Comparison of ENCODE assay signal across 23 cellular contexts in genomic region chr2:137179542-137179941, GRCh38.
"Had no signal": no experiment of that assay in that cellular context is flagged by ENCODE, and none has a peak within 500 bp of the region (broad histone marks: within the 10 kb centered on the region; RNA-seq: fewer than 3 reads in every experiment).

No MANE protein-coding gene starts in this region.

- DNase-seq: activated B cell treated with CpG ODN at 0.5 μM for 24 hours; activated CD4-positive, alpha-beta T cell treated with anti-CD3 and anti-CD28 coated beads for 48 hours; activated CD8-positive, alpha-beta memory T cell treated with anti-CD3 and anti-CD28 coated beads, Interleukin-2, amount 50 U/mL, for 48 hours; activated CD8-positive, alpha-beta T cell treated with anti-CD3 and anti-CD28 coated beads for 36 hours; activated gamma-delta T cell; activated T-cell treated with anti-CD3 and anti-CD28 coated beads, Interleukin-2, amount 50 U/mL, for 72 hours; amygdala; brain microvascular endothelial cell; dermis blood vessel endothelial cell; hippocampal formation; kidney; left ventricle myocardium inferior; naive thymus-derived CD8-positive, alpha-beta T cell; retina; stimulated activated CD4-positive, alpha-beta T cell treated with anti-CD3 and anti-CD28 coated beads, Interleukin-15, amount 100 ng/mL, for 24 hours; stimulated activated CD4-positive, alpha-beta T cell treated with anti-CD3 and anti-CD28 coated beads, Interleukin-4, amount 100 ng/mL, for 1 hour; stimulated activated naive B cell treated with anti-CD40 and anti-IgM and Interleukin-4, amounts not matched to agents 10 μg/mL and 1 μg/mL and 100 μg/mL, for 72 hours; T-helper 2 cell; thyroid gland; uterus had no signal

- H3K27ac Mint-ChIP-seq: activated B cell treated with CpG ODN at 0.5 μM for 24 hours; activated CD8-positive, alpha-beta T cell treated with anti-CD3 and anti-CD28 coated beads for 36 hours; activated naive CD8-positive, alpha-beta T cell; activated T-cell treated with anti-CD3 and anti-CD28 coated beads, Interleukin-2, amount 50 U/mL, for 72 hours; memory B cell; naive thymus-derived CD8-positive, alpha-beta T cell; stimulated activated naive B cell treated with anti-CD40 and anti-IgM and Interleukin-4, amounts not matched to agents 10 μg/mL and 1 μg/mL and 100 μg/mL, for 72 hours had no signal

- H3K27me3 Mint-ChIP-seq: activated B cell treated with CpG ODN at 0.5 μM for 24 hours; activated CD8-positive, alpha-beta T cell treated with anti-CD3 and anti-CD28 coated beads for 36 hours; memory B cell; stimulated activated naive B cell treated with anti-CD40 and anti-IgM and Interleukin-4, amounts not matched to agents 10 μg/mL and 1 μg/mL and 100 μg/mL, for 72 hours had no signal

- FAIRE-seq: kidney had no signal

- ATAC-seq: activated CD8-positive, alpha-beta T cell treated with anti-CD3 and anti-CD28 coated beads for 36 hours; activated T-cell treated with anti-CD3 and anti-CD28 coated beads, Interleukin-2, amount 50 U/mL, for 72 hours; naive thymus-derived CD8-positive, alpha-beta T cell; stimulated activated naive B cell treated with anti-CD40 and anti-IgM and Interleukin-4, amounts not matched to agents 10 μg/mL and 1 μg/mL and 100 μg/mL, for 72 hours had no signal

- H3K27me3 ChIP-seq: brain microvascular endothelial cell, neutrophil, thyroid gland, uterus had no signal

- H3K9me3 Mint-ChIP-seq: activated B cell treated with CpG ODN at 0.5 μM for 24 hours; activated CD8-positive, alpha-beta T cell treated with anti-CD3 and anti-CD28 coated beads for 36 hours; memory B cell; stimulated activated naive B cell treated with anti-CD40 and anti-IgM and Interleukin-4, amounts not matched to agents 10 μg/mL and 1 μg/mL and 100 μg/mL, for 72 hours had no signal

- H3K4me3 Mint-ChIP-seq: activated B cell treated with CpG ODN at 0.5 μM for 24 hours; activated CD8-positive, alpha-beta T cell treated with anti-CD3 and anti-CD28 coated beads for 36 hours; activated naive CD8-positive, alpha-beta T cell; activated T-cell treated with anti-CD3 and anti-CD28 coated beads, Interleukin-2, amount 50 U/mL, for 72 hours; memory B cell; naive thymus-derived CD8-positive, alpha-beta T cell; stimulated activated naive B cell treated with anti-CD40 and anti-IgM and Interleukin-4, amounts not matched to agents 10 μg/mL and 1 μg/mL and 100 μg/mL, for 72 hours had no signal

- H3K4me1 ChIP-seq: left ventricle myocardium inferior, thyroid gland, uterus had no signal

- H3K36me3 Mint-ChIP-seq: activated naive CD8-positive, alpha-beta T cell; memory B cell; naive thymus-derived CD8-positive, alpha-beta T cell; stimulated activated naive B cell treated with anti-CD40 and anti-IgM and Interleukin-4, amounts not matched to agents 10 μg/mL and 1 μg/mL and 100 μg/mL, for 72 hours had no signal

- H3K27ac ChIP-seq: left ventricle myocardium inferior, neutrophil, thyroid gland, uterus had no signal

- H3K36me3 ChIP-seq: brain microvascular endothelial cell, left ventricle myocardium inferior, neutrophil, thyroid gland, uterus had no signal

- H3K9me3 ChIP-seq: left ventricle myocardium inferior, neutrophil, thyroid gland, uterus had no signal

- H3K4me1 Mint-ChIP-seq: activated B cell treated with CpG ODN at 0.5 μM for 24 hours; memory B cell; naive thymus-derived CD8-positive, alpha-beta T cell; stimulated activated naive B cell treated with anti-CD40 and anti-IgM and Interleukin-4, amounts not matched to agents 10 μg/mL and 1 μg/mL and 100 μg/mL, for 72 hours had no signal

- H3K4me3 ChIP-seq: left ventricle myocardium inferior, thyroid gland, uterus had no signal
